In genomic region chr4:153465922-153466636, GRCh38 we compare ENCODE assay signal across 8 cellular contexts. TPM values are rescaled to one million over a fixed set of nuclear protein-coding genes. Genes with fewer than 3 reads are reported as not detected.
DNase-seq lines count a peak whose midpoint lies in the region; ATAC-seq and TF ChIP-seq lines count a peak whose summit lies in the region.

A gene with protein sequence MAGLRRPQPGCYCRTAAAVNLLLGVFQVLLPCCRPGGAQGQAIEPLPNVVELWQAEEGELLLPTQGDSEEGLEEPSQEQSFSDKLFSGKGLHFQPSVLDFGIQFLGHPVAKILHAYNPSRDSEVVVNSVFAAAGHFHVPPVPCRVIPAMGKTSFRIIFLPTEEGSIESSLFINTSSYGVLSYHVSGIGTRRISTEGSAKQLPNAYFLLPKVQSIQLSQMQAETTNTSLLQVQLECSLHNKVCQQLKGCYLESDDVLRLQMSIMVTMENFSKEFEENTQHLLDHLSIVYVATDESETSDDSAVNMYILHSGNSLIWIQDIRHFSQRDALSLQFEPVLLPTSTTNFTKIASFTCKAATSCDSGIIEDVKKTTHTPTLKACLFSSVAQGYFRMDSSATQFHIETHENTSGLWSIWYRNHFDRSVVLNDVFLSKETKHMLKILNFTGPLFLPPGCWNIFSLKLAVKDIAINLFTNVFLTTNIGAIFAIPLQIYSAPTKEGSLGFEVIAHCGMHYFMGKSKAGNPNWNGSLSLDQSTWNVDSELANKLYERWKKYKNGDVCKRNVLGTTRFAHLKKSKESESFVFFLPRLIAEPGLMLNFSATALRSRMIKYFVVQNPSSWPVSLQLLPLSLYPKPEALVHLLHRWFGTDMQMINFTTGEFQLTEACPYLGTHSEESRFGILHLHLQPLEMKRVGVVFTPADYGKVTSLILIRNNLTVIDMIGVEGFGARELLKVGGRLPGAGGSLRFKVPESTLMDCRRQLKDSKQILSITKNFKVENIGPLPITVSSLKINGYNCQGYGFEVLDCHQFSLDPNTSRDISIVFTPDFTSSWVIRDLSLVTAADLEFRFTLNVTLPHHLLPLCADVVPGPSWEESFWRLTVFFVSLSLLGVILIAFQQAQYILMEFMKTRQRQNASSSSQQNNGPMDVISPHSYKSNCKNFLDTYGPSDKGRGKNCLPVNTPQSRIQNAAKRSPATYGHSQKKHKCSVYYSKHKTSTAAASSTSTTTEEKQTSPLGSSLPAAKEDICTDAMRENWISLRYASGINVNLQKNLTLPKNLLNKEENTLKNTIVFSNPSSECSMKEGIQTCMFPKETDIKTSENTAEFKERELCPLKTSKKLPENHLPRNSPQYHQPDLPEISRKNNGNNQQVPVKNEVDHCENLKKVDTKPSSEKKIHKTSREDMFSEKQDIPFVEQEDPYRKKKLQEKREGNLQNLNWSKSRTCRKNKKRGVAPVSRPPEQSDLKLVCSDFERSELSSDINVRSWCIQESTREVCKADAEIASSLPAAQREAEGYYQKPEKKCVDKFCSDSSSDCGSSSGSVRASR (N-terminal part only) (plus strand): TSS chr4:153466360. CDS start chr4:153466398, 38 bp downstream.

- ATAC-seq in GM18907 (IDR thresholded peaks at IDR 0.05; ENCODE audit: unreplicated experiment) (peak; percentile 52), HG03108 (IDR thresholded peaks at IDR 0.05; ENCODE audit: unreplicated experiment) (peak; percentile 35), right lobe of liver (peak; percentile 66 to 80 (median 74))

- H3K4me3 ChIP-seq in AG04449 (ENCODE audit: low read depth, low read length) = peak within 1 kb of the TSS; percentile 80
- H3K4me3 ChIP-seq in dorsolateral prefrontal cortex = peak within 1 kb of the TSS; percentile 57 to 90 (median 82)
- peak within 1 kb of the TSS; percentile 83 to 90 (median 86) for H3K4me3 ChIP-seq in right lobe of liver

- 0% methylated on average over 10 of the region's 86 CpGs for WGBS in right lobe of liver (ENCODE audit: insufficient coverage, low coverage, low lambda C conversion rate, missing lambda C conversion rate)

- no peak for DNase-seq in AG04449 (ENCODE audit: low read depth, low spot score)
- DNase-seq in NCI-H460 (ENCODE audit: extremely low read depth, low read depth) = peak; percentile 47
- peak; percentile 75 for DNase-seq in activated CD4-positive, alpha-beta T cell treated with anti-CD3 and anti-CD28 coated beads for 48 hours
- peak; percentile 13 to 84 (median 66) for DNase-seq in dorsolateral prefrontal cortex
- peak; percentile 86 to 93 (median 91) for DNase-seq in right lobe of liver
- peak in 2 of 3 donors; percentile 42 to 54 for DNase-seq in stimulated activated CD4-positive, alpha-beta T cell treated with anti-CD3 and anti-CD28 coated beads, TNF-alpha, amount 100 ng/mL, for 1 hour (ENCODE audit: low read depth in 3 of 3, low spot score in 1 of 3)

- H3K27me3 ChIP-seq in dorsolateral prefrontal cortex = no peaks in the 10 kb centered on the region
- H3K27me3 ChIP-seq in right lobe of liver = no peaks in the 10 kb centered on the region

- POLR2A ChIA-PET in AG04449 (lab: Yijun Ruan, JAX) = interaction anchor here (0.6 to 1.9 kb wide), 5 partner anchors 20 to 117 kb away, joined by 3 to 9 read pairs (median 5); no protein-coding TSS in a partner anchor

- TF ChIP-seq POLR2A in right lobe of liver (IDR thresholded peaks at IDR 0.05) = peak; percentile 78

- H3K4me1 ChIP-seq in right lobe of liver = peaks cover 0 to 28% (median 10%) of the 10 kb centered on the region in 4 donors

- no peaks in the 10 kb centered on the region for H3K36me3 ChIP-seq in right lobe of liver

- no peak for TF ChIP-seq CTCF in AG04449 (IDR thresholded peaks at IDR 0.05; ENCODE audit: insufficient read depth, low read length, missing control alignments)
- peak in 32 of 56 donors; percentile 3 to 43 (median 26) for TF ChIP-seq CTCF in dorsolateral prefrontal cortex (IDR thresholded peaks at IDR 0.05 in 54 of 56, conservative IDR thresholded peaks at IDR 0.05 in 2 of 56; ENCODE audit: low read depth in 1 of 56, partially characterized antibody in 56 of 56)
- TF ChIP-seq CTCF in right lobe of liver (IDR thresholded peaks at IDR 0.05) = peak in 2 of 4 donors; percentile 18 to 37

- H3K27ac ChIP-seq in dorsolateral prefrontal cortex = peak within 1 kb of the TSS in 58 of 59 donors; percentile 7 to 85 (median 72)
- H3K27ac ChIP-seq in right lobe of liver = peak within 1 kb of the TSS; percentile 81 to 94 (median 92)

- no peaks in the 10 kb centered on the region for H3K9me3 ChIP-seq in right lobe of liver

- intact Hi-C loops in dorsolateral prefrontal cortex (cut with DNase I) = loop anchor here (2.0 to 10.0 kb wide), 8 partner anchors 21 to 261 kb away; partner anchors contain the start of genes MND1 (in 1 of the 2) and TRIM2 (in 1 of the 2)
- intact Hi-C loops in right lobe of liver (cut with DNase I) = loop anchor here in 1 of 2 donors (10.0 kb wide), 1 partner anchor 109 kb away; no protein-coding TSS in a partner anchor

- CTCF ChIA-PET in AG04449 (lab: Yijun Ruan, JAX) = interaction anchor here (0.7 to 3.3 kb wide), 13 partner anchors 8 to 323 kb away, joined by 3 to 20 read pairs (median 4); partner anchors contain the start of gene MND1

RNA-seq across cellular contexts. Expression of the gene that starts here (rescaled TPM):
- total RNA-seq in NCI-H460 (2014; rRNA removed; shearing (Covaris generic)) = 6.6 and 9.7 TPM in 2 replicates
- 9.2 and 17.4 TPM in 2 replicates for polyA plus RNA-seq in NCI-H460 (2014; cell fraction: nucleus; rRNA removed)
- total RNA-seq in dorsolateral prefrontal cortex (10 to 100 TPM in 40 of 120 experiments, 1 to 10 TPM in 80; 3.8 to 16.5 (median 8.7) TPM), right lobe of liver (10 to 100 TPM; 13.2 to 19.6 (median 14.8) TPM)
